1 cellular context compared by ENCODE assay signal in genomic region chr11:30202989-30203388, GRCh38. TPM values are rescaled to one million over a fixed set of nuclear protein-coding genes. Genes with fewer than 3 reads are reported as not detected.
"Had no signal": no experiment of that assay in that cellular context is flagged by ENCODE, and none has a peak within 500 bp of the region (broad histone marks: within the 10 kb centered on the region; RNA-seq: fewer than 3 reads in every experiment).

No MANE protein-coding gene starts in this region.

RNA-seq across cellular contexts. Expression of gene FSHB, which starts 27.8 kb away (rescaled TPM):
- polyA plus RNA-seq: SK-N-SH had no signal
